In the genomic region with DNA sequence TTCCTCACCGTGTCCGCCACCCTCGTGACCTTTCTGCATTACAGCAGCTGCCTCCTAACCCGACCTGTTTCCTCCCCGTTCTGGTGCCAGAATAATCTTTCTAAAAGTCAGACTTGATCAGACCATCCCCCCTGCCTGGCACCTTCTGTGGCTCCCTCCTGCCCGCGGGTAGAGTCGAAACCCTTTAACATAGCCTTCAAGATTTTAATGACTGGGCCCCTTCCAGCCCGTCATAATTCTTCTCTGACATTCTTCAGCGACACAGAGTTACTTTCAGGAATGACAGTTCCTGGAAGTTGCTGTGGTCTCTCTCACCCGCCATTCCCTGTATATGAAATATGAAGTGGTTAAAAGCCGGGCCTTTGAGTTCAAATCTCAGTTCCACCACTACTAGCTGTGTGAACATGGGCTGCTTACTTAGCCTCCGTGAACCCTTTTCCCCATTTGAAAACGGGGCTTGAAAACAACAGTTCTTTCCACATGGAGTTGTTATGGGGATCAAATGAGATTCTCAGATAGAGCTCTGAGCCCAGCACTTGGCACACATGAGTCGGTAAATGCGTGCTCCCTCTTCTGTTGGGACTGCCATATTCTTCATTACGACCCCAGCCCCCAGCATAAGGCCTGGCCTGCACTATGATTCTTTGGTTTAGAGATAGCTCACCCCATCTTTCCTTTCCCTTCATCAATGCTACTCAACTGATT, we compare ENCODE assay signal across 8 cellular contexts. TPM values are rescaled to one million over a fixed set of nuclear protein-coding genes. Genes with fewer than 3 reads are reported as not detected.
DNase-seq lines count a peak whose midpoint lies in the region; ATAC-seq, FAIRE-seq and TF ChIP-seq lines count a peak whose summit lies in the region.

No MANE protein-coding gene starts in this region.

- TF ChIP-seq CTCF in BJ (IDR thresholded peaks at IDR 0.05; ENCODE audit: insufficient read depth, low read depth, low read length) (no peak), WERI-Rb-1 (IDR thresholded peaks at IDR 0.05; ENCODE audit: low read depth, low read length) (no peak), fibroblast of pulmonary artery (IDR thresholded peaks at IDR 0.05; ENCODE audit: low read length, missing control alignments) (no peak), pancreas (IDR thresholded peaks at IDR 0.05) (no peak)

- peak overlapping the region; percentile 71 for H3K27ac ChIP-seq in WERI-Rb-1
- H3K27ac ChIP-seq in pancreas: peak overlapping the region; percentile 93 to 97 (median 96)

- DNase-seq in BJ (ENCODE audit: low read depth) (no peak), HCEC 1CT (peak; percentile 31), WERI-Rb-1 (no peak), fibroblast of pulmonary artery (ENCODE audit: low read depth) (no peak), pancreas (no peak), NCI-H446 treated with DMSO at 0.1 percent for 48 hours (lab: John Stamatoyannopoulos, UW) (no peak), NCI-H1105 treated with DMSO at 0.1 percent for 48 hours (lab: John Stamatoyannopoulos, UW) (no peak)

- POLR2A ChIA-PET in BJ (lab: Charles Lee): no interaction called here

- peak overlapping the region; percentile 70 for H3K4me3 ChIP-seq in BJ (ENCODE audit: low read depth, low read length)
- peak overlapping the region; percentile 61 for H3K4me3 ChIP-seq in WERI-Rb-1 (ENCODE audit: low read depth, low read length)
- peak overlapping the region; percentile 86 for H3K4me3 ChIP-seq in fibroblast of pulmonary artery (replicated peaks; ENCODE audit: low read depth, low read length)
- H3K4me3 ChIP-seq in pancreas: peak overlapping the region; percentile 79 to 90 (median 86)

- intact Hi-C loops in pancreas (cut with DNase I): no loop called here

- ATAC-seq in pancreas: peak in 3 of 4 donors; percentile 1 to 4 (median 2)
- ATAC-seq in HG02642 (IDR thresholded peaks at IDR 0.05; ENCODE audit: poor library complexity, unreplicated experiment): no peak

- FAIRE-seq in pancreas (lab: Jason Lieb, UNC): no peak

- H3K27me3 ChIP-seq in BJ (ENCODE audit: control insufficient read depth, insufficient read depth, low read length) (no peaks in the 10 kb centered on the region), WERI-Rb-1 (ENCODE audit: insufficient read depth, low read depth, severe bottlenecking) (no peaks in the 10 kb centered on the region), pancreas (no peaks in the 10 kb centered on the region)

- H3K9me3 ChIP-seq in WERI-Rb-1 (ENCODE audit: severe bottlenecking) (no peaks in the 10 kb centered on the region), pancreas (no peaks in the 10 kb centered on the region)

- CTCF ChIA-PET in BJ (lab: Yijun Ruan, JAX): interaction anchor here (1.5 to 2.0 kb wide), 5 partner anchors 14 to 135 kb away, joined by 4 to 9 read pairs (median 6); a partner anchor contains a TSS

- peaks cover 0 to 13% (median 6%) of the 10 kb centered on the region in 3 donors for H3K4me1 ChIP-seq in pancreas

- WGBS in pancreas, 2 donors: 4 to 7% methylated on average over 17 of the region's 17 CpGs

- peaks cover 7% of the 10 kb centered on the region for H3K36me3 ChIP-seq in BJ (ENCODE audit: control insufficient read depth, insufficient read depth, low read length)
- H3K36me3 ChIP-seq in WERI-Rb-1: peaks cover 21% of the 10 kb centered on the region
- no peaks in the 10 kb centered on the region for H3K36me3 ChIP-seq in pancreas

RNA-seq across cellular contexts. Expression of a gene that starts 0.7 kb away (rescaled TPM):
- polyA plus RNA-seq in BJ (2011; rRNA removed) (142 TPM in 2 replicates), pancreas (10 to 100 TPM; 29.5 to 31.1 TPM)
- polyA minus RNA-seq in BJ (2011; rRNA and poly(A)+ RNA removed): 59.2 and 71.1 TPM in 2 replicates
- total RNA-seq in pancreas: 10 to 100 TPM; 22.8 to 36.5 (median 30.5) TPM
